Comparison of ENCODE assay signal across 9 cellular contexts in the genomic region with DNA sequence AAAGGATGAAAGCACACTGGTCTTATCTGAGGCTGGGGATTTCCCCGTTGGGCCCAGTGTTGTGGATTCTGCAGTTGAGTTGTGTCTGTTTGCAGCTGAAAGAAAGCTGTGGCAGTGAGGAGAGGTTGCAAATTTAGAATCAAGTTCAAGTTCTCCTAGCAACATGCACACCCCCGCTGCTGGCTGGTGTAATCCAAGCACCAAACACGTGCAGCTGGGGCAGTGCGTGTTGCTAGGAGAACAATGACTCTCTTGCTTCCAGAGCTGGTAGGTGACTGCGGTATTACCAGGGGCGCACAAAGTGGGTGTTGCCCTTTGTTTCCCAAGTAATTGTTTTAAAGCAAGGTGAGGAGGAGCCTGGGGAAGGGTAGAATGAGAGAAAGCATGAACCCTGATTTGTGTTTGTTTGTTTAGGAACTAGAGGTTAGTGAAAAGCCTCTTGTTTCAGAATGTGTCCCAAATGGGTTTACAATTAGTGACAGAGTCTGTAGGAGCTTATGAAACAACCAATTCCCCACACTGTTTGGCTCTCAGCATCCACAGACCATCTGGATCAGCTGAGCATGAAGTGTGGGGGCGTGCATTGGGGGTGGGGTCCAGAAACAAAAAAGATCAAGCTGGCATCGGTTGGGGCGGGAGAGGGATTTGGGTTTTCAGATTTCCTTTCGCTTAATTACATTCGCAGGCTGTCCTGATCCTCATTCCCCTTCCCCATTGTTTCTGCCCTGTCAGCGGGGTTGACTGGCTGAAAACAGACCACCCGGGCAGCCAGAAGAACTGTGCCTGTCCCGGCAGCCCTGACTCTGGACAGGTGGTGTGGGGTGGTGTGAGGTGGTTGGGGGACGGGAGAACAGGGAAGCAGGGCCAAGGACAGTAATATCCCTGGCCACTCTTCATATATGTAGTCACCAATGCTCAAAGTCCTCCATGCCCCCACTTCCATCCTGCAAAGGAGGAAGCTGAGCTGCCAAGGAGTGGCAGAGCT.
A peak's percentile ranks its signal among the peaks of the same experiment; 100 is the strongest.
DNase-seq lines count a peak whose midpoint lies in the region; ATAC-seq and TF ChIP-seq lines count a peak whose summit lies in the region.
"Had no signal": no experiment of that assay in that cellular context is flagged by ENCODE, and none has a peak within 500 bp of the region (broad histone marks: within the 10 kb centered on the region; RNA-seq: fewer than 3 reads in every experiment).

No MANE protein-coding gene starts in this region.

- TF ChIP-seq CTCF in DND-41 (IDR thresholded peaks at IDR 0.05; ENCODE audit: borderline replicate concordance, extremely low read depth, low read length, poor library complexity, severe bottlenecking) (no peak), foreskin fibroblast (IDR thresholded peaks at IDR 0.05; ENCODE audit: low read depth, low read length) (no peak), Peyer's patch (IDR thresholded peaks at IDR 0.05) (no peak)

- H3K9ac ChIP-seq in DND-41 (ENCODE audit: low read depth, low read length) = no peak overlapping the region

- no peak for TF ChIP-seq POLR2A in Peyer's patch (IDR thresholded peaks at IDR 0.05)

- H3K27me3 Mint-ChIP-seq in activated CD8-positive, alpha-beta memory T cell treated with anti-CD3 and anti-CD28 coated beads, Interleukin-2, amount 10 ng/mL, durations not matched to agents 7 days and 5 days = peaks cover 14% of the 10 kb centered on the region

- H2AFZ ChIP-seq in DND-41 (ENCODE audit: low read depth, low read length) = no peak overlapping the region

- H3K27ac Mint-ChIP-seq in activated CD8-positive, alpha-beta memory T cell treated with anti-CD3 and anti-CD28 coated beads, Interleukin-2, amount 10 ng/mL, durations not matched to agents 7 days and 5 days = no peak overlapping the region

- no peaks in the 10 kb centered on the region for H4K20me1 ChIP-seq in DND-41 (ENCODE audit: insufficient read depth, low read length)

- ATAC-seq in DND-41 (ENCODE audit: insufficient read depth, low read depth) (peak; percentile 83), HG02588 (IDR thresholded peaks at IDR 0.05; ENCODE audit: unreplicated experiment) (no peak), left lobe of liver (no peak)
- ATAC-seq in activated CD8-positive, alpha-beta memory T cell treated with anti-CD3 and anti-CD28 coated beads, Interleukin-2, amount 10 ng/mL, durations not matched to agents 7 days and 5 days = peak; percentile 33

- H3K9me3 ChIP-seq in DND-41 (ENCODE audit: insufficient read depth, low read length, severe bottlenecking) (no peaks in the 10 kb centered on the region), Peyer's patch (no peaks in the 10 kb centered on the region)
- H3K9me3 ChIP-seq: vagina had no signal

- H3K4me2 ChIP-seq in DND-41 (ENCODE audit: insufficient read depth, low read length) = no peak overlapping the region

- no peaks in the 10 kb centered on the region for H3K79me2 ChIP-seq in DND-41 (ENCODE audit: insufficient read depth, low read length)

- H3K27me3 ChIP-seq in DND-41 (ENCODE audit: insufficient read depth, low read length, poor library complexity) = peaks cover 5% of the 10 kb centered on the region
- no peaks in the 10 kb centered on the region for H3K27me3 ChIP-seq in Peyer's patch
- H3K27me3 ChIP-seq: vagina had no signal

- H3K36me3 ChIP-seq in DND-41 (ENCODE audit: insufficient read depth, low read length) (no peaks in the 10 kb centered on the region), Peyer's patch (no peaks in the 10 kb centered on the region)
- H3K36me3 ChIP-seq: vagina had no signal

- no peak overlapping the region for H3K4me3 ChIP-seq in DND-41 (ENCODE audit: low read depth in 1 of 2, low read length in 2 of 2)
- H3K4me3 ChIP-seq in foreskin fibroblast (ENCODE audit: low read depth in 1 of 2, low read length in 2 of 2) = no peak overlapping the region
- H3K4me3 ChIP-seq in Peyer's patch = no peak overlapping the region
- H3K4me3 ChIP-seq: vagina had no signal

- no peaks in the 10 kb centered on the region for H3K9me3 Mint-ChIP-seq in activated CD8-positive, alpha-beta memory T cell treated with anti-CD3 and anti-CD28 coated beads, Interleukin-2, amount 10 ng/mL, durations not matched to agents 7 days and 5 days (ENCODE audit: low read depth)

- H3K4me1 Mint-ChIP-seq in activated CD8-positive, alpha-beta memory T cell treated with anti-CD3 and anti-CD28 coated beads, Interleukin-2, amount 10 ng/mL, durations not matched to agents 7 days and 5 days = peaks cover 9% of the 10 kb centered on the region

- H3K27ac ChIP-seq in DND-41 (ENCODE audit: low read length) (no peak overlapping the region), Peyer's patch (no peak overlapping the region)
- H3K27ac ChIP-seq: vagina had no signal

- no peaks in the 10 kb centered on the region for H3K36me3 Mint-ChIP-seq in activated CD8-positive, alpha-beta memory T cell treated with anti-CD3 and anti-CD28 coated beads, Interleukin-2, amount 10 ng/mL, durations not matched to agents 7 days and 5 days

- H3K4me3 Mint-ChIP-seq in activated CD8-positive, alpha-beta memory T cell treated with anti-CD3 and anti-CD28 coated beads, Interleukin-2, amount 10 ng/mL, durations not matched to agents 7 days and 5 days = no peak overlapping the region

- CTCF ChIA-PET in activated CD8-positive, alpha-beta memory T cell treated with anti-CD3 and anti-CD28 coated beads, Interleukin-2, amount 10 ng/mL, durations not matched to agents 7 days and 5 days (lab: Charles Lee) = interaction anchor here (0.9 to 2.0 kb wide), 6 partner anchors 9 to 298 kb away, joined by 3 to 5 read pairs (median 4); no protein-coding TSS in a partner anchor

- H3K4me1 ChIP-seq in DND-41 (ENCODE audit: insufficient read depth, low read length) = no peaks in the 10 kb centered on the region
- peaks cover 0 to 30% (median 4%) of the 10 kb centered on the region in 4 donors for H3K4me1 ChIP-seq in Peyer's patch
- H3K4me1 ChIP-seq: vagina had no signal

- DNase-seq in DND-41 = peak; percentile 40
- peak; percentile 86 to 88 for DNase-seq in NCI-H187 (lab: John Stamatoyannopoulos, UW)
- peak; percentile 44 for DNase-seq in activated CD8-positive, alpha-beta memory T cell treated with anti-CD3 and anti-CD28 coated beads, Interleukin-2, amount 10 ng/mL, durations not matched to agents 7 days and 5 days
- peak; percentile 66 to 85 for DNase-seq in foreskin fibroblast
- peak; percentile 17 for DNase-seq in pons (ENCODE audit: low spot score)
- no peak for DNase-seq in Peyer's patch
- no peak for DNase-seq in left lobe of liver (ENCODE audit: low spot score)

Comparison
In these comparisons a context has a peak if more than half of its experiments do, and no peak if none do; other contexts are left out.
1. ATAC-seq: peak in DND-41 (single experiment) and activated CD8-positive, alpha-beta memory T cell treated with anti-CD3 and anti-CD28 coated beads, Interleukin-2, amount 10 ng/mL, durations not matched to agents 7 days and 5 days (single experiment); none in HG02588 (single experiment) and left lobe of liver (single experiment).
2. DNase-seq: peak in DND-41 (single experiment), NCI-H187 (2 of 2), activated CD8-positive, alpha-beta memory T cell treated with anti-CD3 and anti-CD28 coated beads, Interleukin-2, amount 10 ng/mL, durations not matched to agents 7 days and 5 days (single experiment), foreskin fibroblast (2 of 2) and pons (single experiment); none in Peyer's patch (0 of 3) and left lobe of liver (single experiment).